20 cellular contexts compared by ENCODE assay signal in genomic region chr4:32778025-32778424, GRCh38.
"Had no signal": no experiment of that assay in that cellular context is flagged by ENCODE, and none has a peak within 500 bp of the region (broad histone marks: within the 10 kb centered on the region; RNA-seq: fewer than 3 reads in every experiment).

No MANE protein-coding gene starts in this region.

- FAIRE-seq: HTR-8/SVneo, RCC 7860 had no signal

- DNase-seq: Karpas-422, KG1, MM.1S, NCI-H1092 treated with DMSO at 0.1 percent for 48 hours, NCI-H1436, NCI-H187, NCI-H2029, NCI-H2081 treated with DMSO at 0.1 percent for 48 hours, NCI-H2171, NCI-H226, NCI-H446, NCI-H510A, NCI-H524 treated with DMSO at 0.1 percent for 48 hours, NCI-H69, NCI-H774, RPMI8226, SHP77, SK-N-SH had no signal

- H3K4me2 ChIP-seq: SK-N-SH had no signal

- H3K9me3 ChIP-seq: SK-N-SH had no signal

- H3K9ac ChIP-seq: SK-N-SH had no signal
